In the genomic region with DNA sequence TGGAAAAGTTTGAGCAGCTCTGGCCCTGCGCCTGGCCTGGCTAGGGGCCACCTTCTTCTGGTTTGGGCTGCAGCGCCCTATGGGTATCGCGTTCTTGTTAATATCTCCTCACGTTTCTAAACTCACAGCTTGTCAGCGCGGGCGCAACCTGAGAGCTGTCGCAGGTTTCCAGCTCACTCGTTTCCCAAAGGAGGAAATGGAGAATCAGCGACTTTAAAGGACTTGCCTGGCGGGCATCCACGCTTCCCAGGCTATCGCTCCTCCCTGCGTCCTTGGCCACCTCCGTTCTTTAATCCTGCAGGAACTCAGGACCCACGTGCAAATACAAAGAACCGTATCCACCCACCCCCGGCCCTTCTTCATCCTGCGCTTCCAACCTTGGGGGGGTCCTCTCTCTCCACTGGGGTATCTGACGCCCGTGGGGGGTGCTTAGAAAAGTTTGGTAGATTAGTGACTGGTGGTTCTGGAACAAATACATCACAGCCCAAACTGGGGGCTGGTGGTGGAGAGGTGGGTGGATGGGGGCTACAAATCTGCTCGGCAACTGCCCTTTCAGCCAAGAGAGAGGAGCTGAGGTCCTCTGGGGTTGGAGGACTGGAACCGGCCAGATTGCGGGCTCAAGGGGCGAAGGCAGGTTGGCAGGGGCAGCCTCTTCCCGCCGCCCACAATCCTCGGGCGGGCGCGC, we compare ENCODE assay signal across 8 cellular contexts. TPM values are rescaled to one million over a fixed set of nuclear protein-coding genes. Genes with fewer than 3 reads are reported as not detected.
DNase-seq lines count a peak whose midpoint lies in the region; ATAC-seq, FAIRE-seq and TF ChIP-seq lines count a peak whose summit lies in the region.

No MANE protein-coding gene starts in this region.

- no CpG with 5 or more reads among the region's 32 CpGs for WGBS in mesendoderm (ENCODE audit: extremely low coverage, insufficient coverage, low lambda C conversion rate)

- no peak for TF ChIP-seq POLR2A in endothelial cell of umbilical vein (IDR thresholded peaks at IDR 0.05; ENCODE audit: low read depth, low read length)

- intact Hi-C loops in activated B cell treated with CpG ODN at 0.5 μM for 24 hours (cut with micrococcal nuclease), result loop anchor here (2.0 to 5.0 kb wide), 3 partner anchors 36 to 1274 kb away; a partner anchor contains a TSS
- intact Hi-C loops in endothelial cell of umbilical vein (cut with micrococcal nuclease), result loop anchor here (2.0 to 5.0 kb wide), 2 partner anchors 36 to 1276 kb away; a partner anchor contains a TSS

- H3K79me1 ChIP-seq in mesendoderm (ENCODE audit: low read length), result peaks cover 2% of the 10 kb centered on the region

- peaks cover 15% of the 10 kb centered on the region for H3K36me3 Mint-ChIP-seq in activated B cell treated with CpG ODN at 0.5 μM for 24 hours (ENCODE audit: low read depth)

- H3K4me1 Mint-ChIP-seq in activated B cell treated with CpG ODN at 0.5 μM for 24 hours, result peaks cover 24% of the 10 kb centered on the region

- H3K56ac ChIP-seq in mesendoderm (ENCODE audit: low read length), result peak overlapping the region; percentile 86

- H3K36me3 ChIP-seq in endothelial cell of umbilical vein (ENCODE audit: control insufficient read depth in 2 of 2, extremely low read depth in 1 of 2, insufficient read depth in 2 of 2, low read length in 2 of 2), result peaks cover 0 to 2% of the 10 kb centered on the region in 2 experiments
- no peaks in the 10 kb centered on the region for H3K36me3 ChIP-seq in mesendoderm (ENCODE audit: control insufficient read depth, insufficient read depth, low read length)

- CTCF ChIA-PET in activated B cell treated with CpG ODN at 0.5 μM for 24 hours (lab: Charles Lee), result no interaction called here
- CTCF ChIA-PET in endothelial cell of umbilical vein (lab: Charles Lee), result interaction anchor here (0.8 to 1.9 kb wide), 11 partner anchors 13 to 319 kb away, joined by 3 to 13 read pairs (median 4); no protein-coding TSS in a partner anchor

- peak overlapping the region; percentile 42 for H2BK5ac ChIP-seq in mesendoderm (ENCODE audit: low read length)

- DNase-seq in DMS153 treated with DMSO at 0.1 percent for 48 hours (lab: John Stamatoyannopoulos, UW; ENCODE audit: unreplicated experiment), result peak; percentile 30
- DNase-seq in LoVo (ENCODE audit: low spot score), result peak; percentile 47
- peak; percentile 20 for DNase-seq in activated B cell treated with CpG ODN at 0.5 μM for 24 hours
- DNase-seq in endothelial cell of umbilical vein (ENCODE audit: low read depth, low spot score), result peak; percentile 47
- peak; percentile 85 for DNase-seq in mesendoderm
- DNase-seq in SHP77 treated with DMSO at 0.1 percent for 48 hours (lab: John Stamatoyannopoulos, UW), result no peak

- peak overlapping the region; percentile 33 for H4K5ac ChIP-seq in mesendoderm (ENCODE audit: low read length)

- TSS peak; percentile 69 for BruUV-seq in endothelial cell of umbilical vein (replicated peaks; lab: Mats Ljungman, UMichigan)

- no peaks in the 10 kb centered on the region for H4K20me1 ChIP-seq in endothelial cell of umbilical vein (replicated peaks; ENCODE audit: control insufficient read depth, extremely low read depth, insufficient read depth, low read length)

- H3K27me3 ChIP-seq in endothelial cell of umbilical vein (ENCODE audit: control insufficient read depth in 2 of 2, insufficient read depth in 2 of 2, low read length in 2 of 2), result no peaks in the 10 kb centered on the region
- no peaks in the 10 kb centered on the region for H3K27me3 ChIP-seq in mesendoderm (ENCODE audit: insufficient read depth, low read length, poor library complexity)

- dilution Hi-C loops in endothelial cell of umbilical vein (cut with MboI; ENCODE audit: extremely low pct_ligation_motif_present, low sequenced_read_pairs), result no loop called here

- H3K4ac ChIP-seq in mesendoderm (ENCODE audit: low read depth, low read length), result peak overlapping the region; percentile 90

- FAIRE-seq in endothelial cell of umbilical vein (lab: Jason Lieb, UNC), result peak; percentile 64

- H3K27ac ChIP-seq in endothelial cell of umbilical vein (ENCODE audit: insufficient read depth, low read depth, low read length), result peak overlapping the region; percentile 31
- peak overlapping the region; percentile 90 for H3K27ac ChIP-seq in mesendoderm (ENCODE audit: low read depth, low read length)
- peak overlapping the region; percentile 84 for H3K27ac ChIP-seq in temporal lobe (ENCODE audit: low read depth, low read length)

- peak overlapping the region; percentile 61 for H2AFZ ChIP-seq in endothelial cell of umbilical vein (ENCODE audit: low read depth, low read length)

- peak overlapping the region; percentile 24 for H3K23ac ChIP-seq in mesendoderm (ENCODE audit: low read length)

- H3K9me3 Mint-ChIP-seq in activated B cell treated with CpG ODN at 0.5 μM for 24 hours, result no peaks in the 10 kb centered on the region

- H3K9me3 ChIP-seq in endothelial cell of umbilical vein (replicated peaks; ENCODE audit: control insufficient read depth, insufficient read depth, low read length), result no peaks in the 10 kb centered on the region

- H3K79me2 ChIP-seq in endothelial cell of umbilical vein (ENCODE audit: control insufficient read depth, insufficient read depth, low read length) (peaks cover 10% of the 10 kb centered on the region), mesendoderm (ENCODE audit: control insufficient read depth, insufficient read depth, low read length) (peaks cover 30% of the 10 kb centered on the region)

- peaks cover 7% of the 10 kb centered on the region for H3K27me3 Mint-ChIP-seq in activated B cell treated with CpG ODN at 0.5 μM for 24 hours

- POLR2A ChIA-PET in activated B cell treated with CpG ODN at 0.5 μM for 24 hours (lab: Charles Lee), result interaction anchor here (0.8 to 1.6 kb wide), 7 partner anchors 11 to 1276 kb away, joined by 3 to 10 read pairs (median 4); a partner anchor contains a TSS
- POLR2A ChIA-PET in endothelial cell of umbilical vein (lab: Charles Lee), result no interaction called here

- peak overlapping the region; percentile 97 for H3K18ac ChIP-seq in mesendoderm (ENCODE audit: low read length)

- H3K4me2 ChIP-seq in endothelial cell of umbilical vein (ENCODE audit: insufficient read depth, low read length), result peak overlapping the region; percentile 62
- H3K4me2 ChIP-seq in mesendoderm (ENCODE audit: low read length), result peak overlapping the region; percentile 37

- H3K9me1 ChIP-seq in endothelial cell of umbilical vein (replicated peaks; ENCODE audit: control insufficient read depth, extremely low read depth, insufficient read depth, low read length), result no peaks in the 10 kb centered on the region

- no peak overlapping the region for H2AK5ac ChIP-seq in mesendoderm (ENCODE audit: low read length)

- H3K9ac ChIP-seq in endothelial cell of umbilical vein (replicated peaks; ENCODE audit: extremely low read depth, insufficient read depth, low read length) (peak overlapping the region; percentile 79), mesendoderm (ENCODE audit: low read length) (peak overlapping the region; percentile 80)

- no peak overlapping the region for H2BK15ac ChIP-seq in mesendoderm (replicated peaks; ENCODE audit: low read depth)

- no peak for TF ChIP-seq CTCF in activated B cell treated with CpG ODN at 0.5 μM for 24 hours (IDR thresholded peaks at IDR 0.05)
- TF ChIP-seq CTCF in endothelial cell of umbilical vein (IDR thresholded peaks at IDR 0.05; ENCODE audit: extremely low read depth in 1 of 2, insufficient read depth in 1 of 2, low read depth in 1 of 2, low read length in 2 of 2), result no peak

- no peak for ATAC-seq in activated B cell treated with CpG ODN at 0.5 μM for 24 hours (ENCODE audit: low read depth)
- no peak for ATAC-seq in HG03280 (IDR thresholded peaks at IDR 0.05; ENCODE audit: unreplicated experiment)

- peaks cover 3% of the 10 kb centered on the region for H3K4me1 ChIP-seq in endothelial cell of umbilical vein (ENCODE audit: control insufficient read depth, extremely low read depth, insufficient read depth, low read length)
- H3K4me1 ChIP-seq in mesendoderm (ENCODE audit: control insufficient read depth, low read depth, low read length), result peaks cover 9% of the 10 kb centered on the region

- peak overlapping the region; percentile 82 for H3K27ac Mint-ChIP-seq in activated B cell treated with CpG ODN at 0.5 μM for 24 hours

- peak overlapping the region; percentile 89 for H4K8ac ChIP-seq in mesendoderm (ENCODE audit: low read depth, low read length)

- H2BK120ac ChIP-seq in mesendoderm (ENCODE audit: low read depth, low read length), result peak overlapping the region; percentile 64

- H3K4me3 Mint-ChIP-seq in activated B cell treated with CpG ODN at 0.5 μM for 24 hours, result peak overlapping the region; percentile 89

- peak overlapping the region; percentile 64 to 81 (median 72) for H3K4me3 ChIP-seq in endothelial cell of umbilical vein (replicated peaks in 1 of 3; ENCODE audit: insufficient read depth in 1 of 3, low read depth in 1 of 3, low read length in 3 of 3)
- H3K4me3 ChIP-seq in mesendoderm (ENCODE audit: low read length), result peak overlapping the region; percentile 9

TF ChIP-seq in endothelial cell of umbilical vein, 7 proteins besides CTCF, POLR2A, EP300 and RAD21:
- no peak for TF ChIP-seq MYC (IDR thresholded peaks at IDR 0.05; ENCODE audit: low read depth, low read length)
- no peak for TF ChIP-seq POLR2AphosphoS5 (IDR thresholded peaks at IDR 0.05; ENCODE audit: insufficient read depth, low read depth, low read length)
- no peak for TF ChIP-seq JUN (IDR thresholded peaks at IDR 0.05; ENCODE audit: borderline replicate concordance, insufficient read depth, insufficient read length, low read depth)
- TF ChIP-seq GATA2 (IDR thresholded peaks at IDR 0.05; ENCODE audit: insufficient read depth, insufficient read length, low read depth, low read length), result no peak

RNA-seq across cellular contexts. Expression of a gene that starts 0.6 kb away (rescaled TPM):
- total RNA-seq in activated B cell treated with CpG ODN at 0.5 μM for 24 hours (58.3 and 59.4 TPM in 2 replicates), endothelial cell of umbilical vein (42.0 and 47.3 TPM in 2 replicates), temporal lobe (41.6 TPM)
- polyA plus RNA-seq in endothelial cell of umbilical vein, result 15.2 and 19.1 TPM in 2 replicates
- polyA plus RNA-seq in endothelial cell of umbilical vein (2011; cell fraction: cytosol; rRNA removed), result 27.4 and 30.8 TPM in 2 replicates
- polyA plus RNA-seq in endothelial cell of umbilical vein (2011; cell fraction: nucleus; rRNA removed), result 15.6 and 19.6 TPM in 2 replicates
- 23.9 and 42.7 TPM in 2 replicates for polyA plus RNA-seq in endothelial cell of umbilical vein (2012)
- 25.1 and 37.9 TPM in 2 replicates for polyA minus RNA-seq in endothelial cell of umbilical vein
- 90.7 TPM for polyA minus RNA-seq in endothelial cell of umbilical vein (2011; cell fraction: cytosol; rRNA and poly(A)+ RNA removed)
- 9.2 and 9.8 TPM in 2 replicates for polyA minus RNA-seq in endothelial cell of umbilical vein (2011; cell fraction: nucleus; rRNA and poly(A)+ RNA removed)
- 261 TPM for polyA plus RNA-seq in mesendoderm (2013, experiment 1 of 2)
- 266 TPM for polyA plus RNA-seq in mesendoderm (2013, experiment 2 of 2)

Comparison
In these comparisons a context has a peak if more than half of its experiments do, and no peak if none do; other contexts are left out.
1. H3K27ac ChIP-seq: peak in every context shown above with its lines; median percentile 90 in mesendoderm; 84 in temporal lobe; 31 in endothelial cell of umbilical vein.